ENCODE assay signal across 19 cellular contexts in the genomic region with DNA sequence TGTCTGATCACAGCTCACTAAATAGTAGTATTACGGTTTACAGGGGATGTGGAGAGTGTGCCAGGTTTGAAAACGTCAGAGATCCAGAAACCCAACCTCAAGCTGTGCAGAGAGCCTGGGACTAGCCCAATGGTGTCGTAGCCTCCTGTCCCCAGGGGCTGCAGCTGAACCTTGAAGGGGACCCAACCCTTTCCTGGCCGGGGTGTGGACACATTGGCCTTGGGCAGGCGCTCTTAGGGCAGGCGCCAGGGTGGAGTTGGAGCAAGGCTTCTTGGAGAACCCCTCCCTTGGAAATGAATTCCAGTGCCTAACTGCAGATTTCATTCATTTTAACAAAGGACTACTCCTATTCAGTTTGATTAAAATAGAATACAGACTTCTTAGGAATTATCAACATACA. TPM values are rescaled to one million over a fixed set of nuclear protein-coding genes. Genes with fewer than 3 reads are reported as not detected.
DNase-seq lines count a peak whose midpoint lies in the region; ATAC-seq and TF ChIP-seq lines count a peak whose summit lies in the region.
"Had no signal": no experiment of that assay in that cellular context is flagged by ENCODE, and none has a peak within 500 bp of the region (broad histone marks: within the 10 kb centered on the region; RNA-seq: fewer than 3 reads in every experiment).

No MANE protein-coding gene starts in this region.

- no peak for TF ChIP-seq CTCF in testis (IDR thresholded peaks at IDR 0.05)

- DNase-seq in NCI-H526 treated with DMSO at 0.1 percent for 48 hours (lab: John Stamatoyannopoulos, UW) (peak; percentile 1), Right ventricle myocardium superior (peak; percentile 81), right cardiac atrium (peak; percentile 82 to 85 (median 83)), testis (peak; percentile 30)
- DNase-seq in central memory CD4-positive, alpha-beta T cell = no peak
- DNase-seq: BE2C; Caco-2; CD4-positive, alpha-beta T cell; Kasumi-1; MG63; NCI-H1092; NCI-H1436 treated with DMSO at 0.1 percent for 48 hours; NCI-H2029; NCI-H2171; NCI-H446 had no signal

- ATAC-seq in Right ventricle myocardium superior (ENCODE audit: poor library complexity) (peak; percentile 65), right cardiac atrium (peak; percentile 81 to 97), GM19463 (IDR thresholded peaks at IDR 0.05; ENCODE audit: unreplicated experiment) (no peak), GM18517 (IDR thresholded peaks at IDR 0.05; ENCODE audit: unreplicated experiment) (no peak)
- ATAC-seq: Panc1 had no signal

- H3K27me3 ChIP-seq in right cardiac atrium (ENCODE audit: control insufficient read depth, insufficient read depth) (no peaks in the 10 kb centered on the region), testis (no peaks in the 10 kb centered on the region)
- H3K27me3 ChIP-seq: BE2C, MG63 had no signal

- WGBS in right cardiac atrium = 59% methylated on average over 6 of the region's 6 CpGs
- WGBS in testis, 2 donors = 66 to 82% methylated on average over 6 of the region's 6 CpGs

- TF ChIP-seq POLR2A in testis (IDR thresholded peaks at IDR 0.05) = no peak

- peak overlapping the region; percentile 13 for H3K27ac ChIP-seq in right cardiac atrium (ENCODE audit: low read length)
- H3K27ac ChIP-seq in testis = no peak overlapping the region

- H3K4me1 ChIP-seq in right cardiac atrium (ENCODE audit: control insufficient read depth, insufficient read depth, low read length) (peaks cover 9% of the 10 kb centered on the region), testis (no peaks in the 10 kb centered on the region)
- H3K4me1 ChIP-seq: BE2C, Caco-2, HAP-1 had no signal

- H3K36me3 ChIP-seq in testis (ENCODE audit: low read depth, missing control alignments) = no peaks in the 10 kb centered on the region
- H3K36me3 ChIP-seq: BE2C, HAP-1, MG63 had no signal

- H3K4me3 ChIP-seq in right cardiac atrium (ENCODE audit: low read length) (no peak overlapping the region), testis (no peak overlapping the region)
- H3K4me3 ChIP-seq: HAP-1, MG63 had no signal

- intact Hi-C loops in Right ventricle myocardium superior (cut with DNase I) = no loop called here
- intact Hi-C loops in right cardiac atrium (cut with DNase I) = no loop called here
- intact Hi-C loops in testis (cut with DNase I; ENCODE audit: low total_unique reads) = no loop called here

- H3K9me3 ChIP-seq in right cardiac atrium (ENCODE audit: control insufficient read depth, low read length) = no peaks in the 10 kb centered on the region
- H3K9me3 ChIP-seq in testis = no peaks in the 10 kb centered on the region
- H3K9me3 ChIP-seq: BE2C, Caco-2, HAP-1, MG63 had no signal

RNA-seq across cellular contexts. Expression of a gene that starts 24.3 kb away (rescaled TPM):
- total RNA-seq in Right ventricle myocardium superior (23.6 TPM), right cardiac atrium (10 to 100 TPM; 21.7 to 55.3 (median 36.7) TPM), testis (100 to 1,000 TPM; 154 to 208 TPM)
- polyA plus RNA-seq in right cardiac atrium (42.0 TPM), testis (ENCODE audit: insufficient read depth, low read depth, low replicate concordance) (91.3 TPM)

Comparison
In these comparisons a context has a peak if more than half of its experiments do, and no peak if none do; other contexts are left out.
1. ATAC-seq: peak in Right ventricle myocardium superior (single experiment) and right cardiac atrium (2 of 2); none in GM19463 (single experiment) and GM18517 (single experiment).